10 cellular contexts compared by ENCODE assay signal in genomic region chr19:18013621-18014111, GRCh38. TPM values are rescaled to one million over a fixed set of nuclear protein-coding genes. Genes with fewer than 3 reads are reported as not detected.
DNase-seq lines count a peak whose midpoint lies in the region; ATAC-seq, FAIRE-seq and TF ChIP-seq lines count a peak whose summit lies in the region.
"Had no signal": no experiment of that assay in that cellular context is flagged by ENCODE, and none has a peak within 500 bp of the region (broad histone marks: within the 10 kb centered on the region; RNA-seq: fewer than 3 reads in every experiment).

No MANE protein-coding gene starts in this region.

- H3K36me3 ChIP-seq in right atrium auricular region (peaks cover 62% of the 10 kb centered on the region), small intestine (ENCODE audit: control insufficient read depth in 2 of 2, insufficient read depth in 2 of 2, low read length in 2 of 2) (peaks cover 3 to 20% of the 10 kb centered on the region in 2 donors)

- no peaks in the 10 kb centered on the region for H3K9me3 ChIP-seq in right atrium auricular region
- H3K9me3 ChIP-seq in small intestine (ENCODE audit: control insufficient read depth, low read depth): no peaks in the 10 kb centered on the region

- H3K9me3 Mint-ChIP-seq in activated CD4-positive, alpha-beta memory T cell treated with anti-CD3 and anti-CD28 coated beads, Interleukin-2, amount 10 ng/mL, durations not matched to agents 7 days and 5 days: no peaks in the 10 kb centered on the region

- WGBS in small intestine, 3 donors: 32 to 57% (median 52%) methylated on average over 9 of the region's 9 CpGs

- POLR2A ChIA-PET in activated CD4-positive, alpha-beta memory T cell treated with anti-CD3 and anti-CD28 coated beads, Interleukin-2, amount 10 ng/mL, durations not matched to agents 7 days and 5 days (lab: Charles Lee): interaction anchor here (0.5 to 1.0 kb wide), 3 partner anchors 8 to 608 kb away, joined by 3 to 4 read pairs (median 3); partner anchors contain the start of gene BST2

- peak overlapping the region; percentile 56 to 93 for H3K27ac ChIP-seq in right atrium auricular region
- H3K27ac ChIP-seq in small intestine (ENCODE audit: low read depth in 1 of 2, low read length in 1 of 2): peak overlapping the region; percentile 51 to 84

- ATAC-seq in HG03354 (IDR thresholded peaks at IDR 0.05; ENCODE audit: poor library complexity, severe bottlenecking, unreplicated experiment) (no peak), HG02759 (IDR thresholded peaks at IDR 0.05; ENCODE audit: unreplicated experiment) (no peak)

- no peaks in the 10 kb centered on the region for H3K27me3 Mint-ChIP-seq in activated CD4-positive, alpha-beta memory T cell treated with anti-CD3 and anti-CD28 coated beads, Interleukin-2, amount 10 ng/mL, durations not matched to agents 7 days and 5 days

- TF ChIP-seq CTCF in GM20000 (IDR thresholded peaks at IDR 0.05; ENCODE audit: extremely low read depth, missing control alignments) (no peak), right atrium auricular region (IDR thresholded peaks at IDR 0.05) (no peak)

- H3K4me1 Mint-ChIP-seq in activated CD4-positive, alpha-beta memory T cell treated with anti-CD3 and anti-CD28 coated beads, Interleukin-2, amount 10 ng/mL, durations not matched to agents 7 days and 5 days: peaks cover 49% of the 10 kb centered on the region

- peaks cover 43% of the 10 kb centered on the region for H3K36me3 Mint-ChIP-seq in activated CD4-positive, alpha-beta memory T cell treated with anti-CD3 and anti-CD28 coated beads, Interleukin-2, amount 10 ng/mL, durations not matched to agents 7 days and 5 days (ENCODE audit: low read depth)

- CTCF ChIA-PET in activated CD4-positive, alpha-beta memory T cell treated with anti-CD3 and anti-CD28 coated beads, Interleukin-2, amount 10 ng/mL, durations not matched to agents 7 days and 5 days (lab: Charles Lee): interaction anchor here (0.6 kb wide), 1 partner anchor 115 kb away, joined by 4 read pairs; no protein-coding TSS in a partner anchor

- no peak overlapping the region for H3K4me3 Mint-ChIP-seq in activated CD4-positive, alpha-beta memory T cell treated with anti-CD3 and anti-CD28 coated beads, Interleukin-2, amount 10 ng/mL, durations not matched to agents 7 days and 5 days

- peaks cover 0 to 67% of the 10 kb centered on the region in 2 donors for H3K4me1 ChIP-seq in right atrium auricular region
- no peaks in the 10 kb centered on the region for H3K4me1 ChIP-seq in small intestine (ENCODE audit: control insufficient read depth in 2 of 2, insufficient read depth in 1 of 2, low read depth in 1 of 2, low read length in 1 of 2)

- no peak overlapping the region for H3K4me3 ChIP-seq in right atrium auricular region
- H3K4me3 ChIP-seq in small intestine (ENCODE audit: low read depth in 1 of 2, low read length in 2 of 2): no peak overlapping the region

- H3K27me3 ChIP-seq in right atrium auricular region (no peaks in the 10 kb centered on the region), small intestine (ENCODE audit: control insufficient read depth in 2 of 2, insufficient read depth in 2 of 2, low read length in 2 of 2) (no peaks in the 10 kb centered on the region)

- peak overlapping the region; percentile 87 for H3K27ac Mint-ChIP-seq in activated CD4-positive, alpha-beta memory T cell treated with anti-CD3 and anti-CD28 coated beads, Interleukin-2, amount 10 ng/mL, durations not matched to agents 7 days and 5 days

- DNase-seq in GM20000 (ENCODE audit: low spot score) (peak; percentile 5), right atrium auricular region (ENCODE audit: low spot score) (no peak), small intestine (peak; percentile 79), DMS79 treated with DMSO at 0.1 percent for 48 hours (lab: John Stamatoyannopoulos, UW) (no peak), inferior parietal cortex (ENCODE audit: extremely low spot score) (no peak)
- no peak for DNase-seq in activated CD4-positive, alpha-beta memory T cell treated with anti-CD3 and anti-CD28 coated beads, Interleukin-2, amount 10 ng/mL, durations not matched to agents 7 days and 5 days
- DNase-seq: NCI-H2107 had no signal

- FAIRE-seq in small intestine (lab: Jason Lieb, UNC): no peak
- FAIRE-seq: G401.6 had no signal

RNA-seq across cellular contexts. Expression of gene ARRDC2, which starts 5.7 kb away (rescaled TPM):
- total RNA-seq in activated CD4-positive, alpha-beta memory T cell treated with anti-CD3 and anti-CD28 coated beads, Interleukin-2, amount 10 ng/mL, durations not matched to agents 7 days and 5 days: 10 to 100 TPM; 60.7 to 62.0 TPM
- 10 to 100 TPM; 26.7 to 42.4 TPM for total RNA-seq in right atrium auricular region
- 10 to 100 TPM; 25.8 to 31.5 (median 31.1) TPM for polyA plus RNA-seq in small intestine

RNA-seq across cellular contexts. Expression of gene KCNN1, which starts 46.8 kb away (rescaled TPM):
- not detected for total RNA-seq in activated CD4-positive, alpha-beta memory T cell treated with anti-CD3 and anti-CD28 coated beads, Interleukin-2, amount 10 ng/mL, durations not matched to agents 7 days and 5 days
- total RNA-seq in right atrium auricular region: under 1 TPM; 0.56 to 0.63 TPM
- polyA plus RNA-seq in small intestine: under 1 TPM in 1 of 3 donors, not detected in 2; 0.24 TPM

Comparison
In these comparisons a context has a peak if more than half of its experiments do, and no peak if none do; other contexts are left out.
1. DNase-seq: peak in GM20000 (single experiment) and small intestine (single experiment); none in activated CD4-positive, alpha-beta memory T cell treated with anti-CD3 and anti-CD28 coated beads, Interleukin-2, amount 10 ng/mL, durations not matched to agents 7 days and 5 days (single experiment), right atrium auricular region (single experiment), DMS79 treated with DMSO at 0.1 percent for 48 hours (single experiment) and inferior parietal cortex (single experiment).